ENCODE assay signal across 9 cellular contexts in the genomic region with DNA sequence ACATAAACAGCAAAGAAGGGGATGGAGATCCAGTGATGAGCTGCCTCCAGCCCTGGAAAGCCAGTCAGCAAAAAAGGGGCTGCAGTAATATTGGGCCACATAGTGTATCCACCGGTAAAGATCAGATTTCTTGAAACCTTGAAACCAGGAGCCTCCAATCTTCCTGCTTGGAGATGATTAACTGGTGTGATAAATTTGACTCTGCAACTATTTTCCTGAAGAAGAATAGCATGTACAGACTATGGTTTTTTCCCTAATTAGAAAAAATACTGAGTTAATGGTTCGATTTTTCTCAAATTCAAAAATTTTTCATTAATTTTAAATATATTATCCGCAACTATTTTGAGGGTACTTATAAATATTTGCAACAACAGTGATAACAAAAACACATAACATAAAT. TPM values are rescaled to one million over a fixed set of nuclear protein-coding genes. Genes with fewer than 3 reads are reported as not detected.
"Had no signal": no experiment of that assay in that cellular context is flagged by ENCODE, and none has a peak within 500 bp of the region (broad histone marks: within the 10 kb centered on the region; RNA-seq: fewer than 3 reads in every experiment).

A gene with protein sequence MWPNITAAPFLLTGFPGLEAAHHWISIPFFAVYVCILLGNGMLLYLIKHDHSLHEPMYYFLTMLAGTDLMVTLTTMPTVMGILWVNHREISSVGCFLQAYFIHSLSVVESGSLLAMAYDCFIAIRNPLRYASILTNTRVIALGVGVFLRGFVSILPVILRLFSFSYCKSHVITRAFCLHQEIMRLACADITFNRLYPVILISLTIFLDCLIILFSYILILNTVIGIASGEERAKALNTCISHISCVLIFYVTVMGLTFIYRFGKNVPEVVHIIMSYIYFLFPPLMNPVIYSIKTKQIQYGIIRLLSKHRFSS (minus strand): TSS at position 101 of the 400 bp plus-strand sequence. CDS start 0 bp downstream, at position 101.

- H3K4me1 Mint-ChIP-seq: H9, IgD-negative memory B cell had no signal

- H3K36me3 Mint-ChIP-seq: IgD-negative memory B cell had no signal

- H3K9me3 Mint-ChIP-seq: H9, HFFc6 had no signal

- H3K9ac ChIP-seq: GM23248, KMS-11 had no signal

- H3K27ac ChIP-seq: GM23248, HL-60, KMS-11 had no signal

- H3K4me2 ChIP-seq: KMS-11 had no signal

- H2AFZ ChIP-seq: GM23248 had no signal

- DNase-seq: GM23248, H9, HCEC 1CT, HFFc6, KBM-7 had no signal

- H3K27me3 Mint-ChIP-seq: IgD-negative memory B cell had no signal

- H3K4me3 ChIP-seq: GM23248 had no signal

- H3K27ac Mint-ChIP-seq: H9, HFFc6, IgD-negative memory B cell had no signal

- H3K4me3 Mint-ChIP-seq: H9, HFFc6, IgD-negative memory B cell had no signal

RNA-seq across cellular contexts. Expression of the gene that starts here (rescaled TPM):
- total RNA-seq: GM23248, H1, H9, HFFc6 had no signal
- polyA plus RNA-seq: GM23248, H1, IgD-negative memory B cell had no signal
